ENCODE assay signal across 22 cellular contexts in genomic region chr22:28474248-28474647, GRCh38.
DNase-seq lines count a peak whose midpoint lies in the region; ATAC-seq, FAIRE-seq and TF ChIP-seq lines count a peak whose summit lies in the region.
"Had no signal": no experiment of that assay in that cellular context is flagged by ENCODE, and none has a peak within 500 bp of the region (broad histone marks: within the 10 kb centered on the region; RNA-seq: fewer than 3 reads in every experiment).

No MANE protein-coding gene starts in this region.

- H3K79me2 ChIP-seq in HepG2 (ENCODE audit: insufficient read depth, low read length) (no peaks in the 10 kb centered on the region), hepatocyte (peaks cover 2% of the 10 kb centered on the region)

- no peak for TF ChIP-seq RAD21 in HepG2 (CRISPR knock-in tag; IDR thresholded peaks at IDR 0.05)

- no peak for TF ChIP-seq CTCF in HepG2 (CRISPR knock-in tag; IDR thresholded peaks at IDR 0.05)
- no peak for TF ChIP-seq CTCF in right lobe of liver (IDR thresholded peaks at IDR 0.05)
- no peak for TF ChIP-seq CTCF in hepatocyte (IDR thresholded peaks at IDR 0.05; ENCODE audit: poor library complexity)

- CTCF ChIA-PET in HepG2 (lab: Yijun Ruan, JAX; ENCODE audit: low intra/inter-chr PET ratio, low total read pairs): no interaction called here

- no peak overlapping the region for H3K9ac ChIP-seq in HepG2 (ENCODE audit: insufficient read depth, low read depth, low read length)
- H3K9ac ChIP-seq: BLaER1 had no signal

- H3K4me3 ChIP-seq in HepG2 (replicated peaks in 1 of 3; ENCODE audit: insufficient read depth in 1 of 3, low read depth in 2 of 3, low read length in 3 of 3) (no peak overlapping the region), right lobe of liver (no peak overlapping the region), hepatocyte (no peak overlapping the region)
- H3K4me3 ChIP-seq: BLaER1, GM12878, HAP-1 had no signal

- no peaks in the 10 kb centered on the region for H3K9me2 ChIP-seq in hepatocyte (replicated peaks; ENCODE audit: insufficient read depth)

- H3K9me3 ChIP-seq in HepG2 (ENCODE audit: low read length) (no peaks in the 10 kb centered on the region), right lobe of liver (no peaks in the 10 kb centered on the region), hepatocyte (ENCODE audit: low read depth) (no peaks in the 10 kb centered on the region)
- H3K9me3 ChIP-seq: BLaER1, Caco-2, HAP-1 had no signal

- TF ChIP-seq EP300 in HepG2 (IDR thresholded peaks at IDR 0.05; ENCODE audit: low read depth in 2 of 2, low read length in 2 of 2) (no peak), HepG2 (CRISPR knock-in tag; IDR thresholded peaks at IDR 0.05; ENCODE audit: borderline replicate concordance) (no peak)

- BruUV-seq in HepG2 (replicated peaks; lab: Mats Ljungman, UMichigan): no TSS peak

- H3K4me2 ChIP-seq in HepG2 (ENCODE audit: low read depth, low read length): peak overlapping the region; percentile 24; the same call in 1 of the 2 replicates
- no peak overlapping the region for H3K4me2 ChIP-seq in hepatocyte
- H3K4me2 ChIP-seq: BLaER1 had no signal

- ATAC-seq in HepG2 (no peak), right lobe of liver (no peak), GM19467 (IDR thresholded peaks at IDR 0.05; ENCODE audit: unreplicated experiment) (no peak)
- ATAC-seq: CD8-positive, alpha-beta T cell; GM12878 had no signal

- no peak overlapping the region for H3K27ac ChIP-seq in HepG2 (ENCODE audit: extremely low read length, insufficient read depth, low read length)
- no peak overlapping the region for H3K27ac ChIP-seq in right lobe of liver
- no peak overlapping the region for H3K27ac ChIP-seq in hepatocyte
- H3K27ac ChIP-seq: 22Rv1, BLaER1, C4-2B had no signal

- DNase-seq in HepG2 (ENCODE audit: low spot score) (no peak), right lobe of liver (no peak), hepatocyte (ENCODE audit: low spot score) (peak; percentile 6), renal cortical epithelial cell (ENCODE audit: low read depth) (peak; percentile 7), epidermal melanocyte (ENCODE audit: insufficient read length, low spot score) (no peak), NK-92 (lab: John Stamatoyannopoulos, UW; ENCODE audit: unreplicated experiment) (no peak)
- DNase-seq: Caco-2; CD4-positive, CD25-positive, alpha-beta regulatory T cell; CD8-positive, alpha-beta T cell; DMS153; EL; GDM1; GOT3; HFFc6 had no signal

- H3K36me3 ChIP-seq in HepG2 (replicated peaks in 1 of 2; ENCODE audit: control insufficient read depth in 1 of 2, insufficient read depth in 2 of 2, low read length in 2 of 2): no peaks in the 10 kb centered on the region
- no peaks in the 10 kb centered on the region for H3K36me3 ChIP-seq in right lobe of liver
- H3K36me3 ChIP-seq in hepatocyte (replicated peaks; ENCODE audit: insufficient read depth, low read depth): no peaks in the 10 kb centered on the region
- H3K36me3 ChIP-seq: BLaER1, HAP-1 had no signal

- H4K20me1 ChIP-seq in HepG2 (ENCODE audit: insufficient read depth, low read length) (no peaks in the 10 kb centered on the region), hepatocyte (ENCODE audit: insufficient read depth, poor library complexity, severe bottlenecking) (no peaks in the 10 kb centered on the region)
- H4K20me1 ChIP-seq: BLaER1 had no signal

- no peak for FAIRE-seq in HepG2 (lab: Jason Lieb, UNC)
- FAIRE-seq: A204.1, GM12878, H54 had no signal

- no peak overlapping the region for H2AFZ ChIP-seq in HepG2 (ENCODE audit: low read length)
- H2AFZ ChIP-seq in hepatocyte: no peak overlapping the region

- intact Hi-C loops in HepG2 (cut with micrococcal nuclease; ENCODE audit: unreplicated experiment): no loop called here
- intact Hi-C loops in right lobe of liver (cut with DNase I): no loop called here

- in situ Hi-C loops in HepG2 (cut with HindIII; ENCODE audit: extremely low pct_ligation_motif_present, low pct_unique_long_range_greater_than_20kb): no loop called here

- H3K27me3 ChIP-seq in HepG2 (ENCODE audit: control insufficient read depth in 1 of 2, insufficient read depth in 2 of 2, low read length in 2 of 2) (no peaks in the 10 kb centered on the region), right lobe of liver (no peaks in the 10 kb centered on the region), hepatocyte (no peaks in the 10 kb centered on the region)
- H3K27me3 ChIP-seq: BLaER1 had no signal

- POLR2A ChIA-PET in HepG2 (lab: Yijun Ruan, JAX): no interaction called here

- TF ChIP-seq POLR2A in HepG2 (IDR thresholded peaks at IDR 0.05; ENCODE audit: insufficient read depth in 1 of 2, low read depth in 2 of 2, low read length in 2 of 2): no peak
- TF ChIP-seq POLR2A in right lobe of liver (IDR thresholded peaks at IDR 0.05): no peak

- H3K4me1 ChIP-seq in HepG2 (ENCODE audit: insufficient read depth, low read length) (peaks cover 9% of the 10 kb centered on the region), right lobe of liver (no peaks in the 10 kb centered on the region), hepatocyte (ENCODE audit: insufficient read depth) (no peaks in the 10 kb centered on the region)
- H3K4me1 ChIP-seq: BLaER1, Caco-2 had no signal

TF ChIP-seq in HepG2, 621 proteins besides CTCF, POLR2A, EP300 and RAD21 (continues in another document):
- TF ChIP-seq USF2 (IDR thresholded peaks at IDR 0.05; ENCODE audit: low read depth, low read length) (no peak), USF2 (CRISPR knock-in tag; IDR thresholded peaks at IDR 0.05; ENCODE audit: borderline replicate concordance) (no peak), ZNF460 (CRISPR knock-in tag; IDR thresholded peaks at IDR 0.05; ENCODE audit: borderline replicate concordance) (no peak), FOXJ3 (CRISPR knock-in tag; IDR thresholded peaks at IDR 0.05; ENCODE audit: borderline replicate concordance) (no peak), SAP130 (CRISPR knock-in tag; IDR thresholded peaks at IDR 0.05; ENCODE audit: low read depth) (no peak), ELF1 (CRISPR knock-in tag; IDR thresholded peaks at IDR 0.05) (no peak), ZNF33B (CRISPR knock-in tag; IDR thresholded peaks at IDR 0.05) (no peak), HMGA1 (CRISPR knock-in tag; conservative IDR thresholded peaks at IDR 0.05) (no peak), ZBTB3 (CRISPR knock-in tag; IDR thresholded peaks at IDR 0.05; ENCODE audit: borderline replicate concordance, low read depth) (no peak), ZIK1 (CRISPR knock-in tag; IDR thresholded peaks at IDR 0.05; ENCODE audit: borderline replicate concordance, low read depth) (no peak), MEIS1 (CRISPR knock-in tag; IDR thresholded peaks at IDR 0.05; ENCODE audit: borderline replicate concordance) (no peak)

Comparison
In these comparisons a context has a peak if more than half of its experiments do, and no peak if none do; other contexts are left out.
1. DNase-seq: peak in hepatocyte (single experiment) and renal cortical epithelial cell (single experiment); none in HepG2 (single experiment), right lobe of liver (0 of 3), epidermal melanocyte (single experiment) and NK-92 (single experiment).